Comparison of ENCODE assay signal across 11 cellular contexts in genomic region chr2:120204022-120204405, GRCh38. TPM values are rescaled to one million over a fixed set of nuclear protein-coding genes. Genes with fewer than 3 reads are reported as not detected.
A peak's percentile ranks its signal among the peaks of the same experiment; 100 is the strongest.
DNase-seq lines count a peak whose midpoint lies in the region; ATAC-seq and TF ChIP-seq lines count a peak whose summit lies in the region.
"Had no signal": no experiment of that assay in that cellular context is flagged by ENCODE, and none has a peak within 500 bp of the region (broad histone marks: within the 10 kb centered on the region; RNA-seq: fewer than 3 reads in every experiment).

No MANE protein-coding gene starts in this region.

- no peaks in the 10 kb centered on the region for H3K4me1 Mint-ChIP-seq in mesothelial cell of epicardium

- no peak overlapping the region for H3K27ac Mint-ChIP-seq in mesothelial cell of epicardium
- H3K27ac Mint-ChIP-seq: activated CD4-positive, alpha-beta memory T cell treated with anti-CD3 and anti-CD28 coated beads for 36 hours; activated naive CD4-positive, alpha-beta T cell treated with anti-CD3 and anti-CD28 coated beads for 36 hours had no signal

- WGBS in prostate gland = 76% methylated on average over 5 of the region's 5 CpGs

- no peaks in the 10 kb centered on the region for H3K36me3 ChIP-seq in lower lobe of right lung
- no peaks in the 10 kb centered on the region for H3K36me3 ChIP-seq in prostate gland

- H3K9me3 ChIP-seq in lower lobe of right lung (no peaks in the 10 kb centered on the region), prostate gland (no peaks in the 10 kb centered on the region)

- peak in 1 of 2 donors; percentile 14 for ATAC-seq in lower lobe of right lung
- ATAC-seq in GM21825 (IDR thresholded peaks at IDR 0.05; ENCODE audit: unreplicated experiment) = no peak

- H3K36me3 Mint-ChIP-seq in mesothelial cell of epicardium = no peaks in the 10 kb centered on the region
- H3K36me3 Mint-ChIP-seq: activated CD4-positive, alpha-beta memory T cell treated with anti-CD3 and anti-CD28 coated beads for 36 hours had no signal

- H3K4me1 ChIP-seq in lower lobe of right lung = peaks cover 12% of the 10 kb centered on the region
- H3K4me1 ChIP-seq in prostate gland (replicated peaks) = no peaks in the 10 kb centered on the region

- no peak overlapping the region for H3K27ac ChIP-seq in 22Rv1
- H3K27ac ChIP-seq in lower lobe of right lung = peak overlapping the region; percentile 13
- no peak overlapping the region for H3K27ac ChIP-seq in prostate gland

- H3K4me3 Mint-ChIP-seq in mesothelial cell of epicardium = no peak overlapping the region
- H3K4me3 Mint-ChIP-seq: activated CD4-positive, alpha-beta memory T cell treated with anti-CD3 and anti-CD28 coated beads for 36 hours; activated naive CD4-positive, alpha-beta T cell treated with anti-CD3 and anti-CD28 coated beads for 36 hours had no signal

- intact Hi-C loops in lower lobe of right lung (cut with DNase I) = no loop called here
- intact Hi-C loops in prostate gland (cut with DNase I) = no loop called here

- TF ChIP-seq CTCF in 22Rv1 (IDR thresholded peaks at IDR 0.05) = peak; percentile 17; the same call in 1 of the 2 replicates
- TF ChIP-seq CTCF in lower lobe of right lung (IDR thresholded peaks at IDR 0.05) = no peak
- no peak for TF ChIP-seq CTCF in mesothelial cell of epicardium (IDR thresholded peaks at IDR 0.05; ENCODE audit: unreplicated experiment)
- no peak for TF ChIP-seq CTCF in prostate gland (IDR thresholded peaks at IDR 0.05)

- H3K4me3 ChIP-seq in lower lobe of right lung (no peak overlapping the region), prostate gland (no peak overlapping the region)

- peaks cover 8% of the 10 kb centered on the region for H3K9me3 Mint-ChIP-seq in mesothelial cell of epicardium
- H3K9me3 Mint-ChIP-seq: activated CD4-positive, alpha-beta memory T cell treated with anti-CD3 and anti-CD28 coated beads for 36 hours; activated naive CD4-positive, alpha-beta T cell treated with anti-CD3 and anti-CD28 coated beads for 36 hours had no signal

- TF ChIP-seq POLR2A in prostate gland (IDR thresholded peaks at IDR 0.05) = no peak

- H3K27me3 ChIP-seq in lower lobe of right lung (ENCODE audit: low read depth) (no peaks in the 10 kb centered on the region), prostate gland (replicated peaks; ENCODE audit: insufficient read depth) (no peaks in the 10 kb centered on the region)

- H3K27me3 Mint-ChIP-seq in mesothelial cell of epicardium (ENCODE audit: low read depth) = no peaks in the 10 kb centered on the region
- H3K27me3 Mint-ChIP-seq: activated CD4-positive, alpha-beta memory T cell treated with anti-CD3 and anti-CD28 coated beads for 36 hours had no signal

- DNase-seq in ELR (ENCODE audit: low read depth) (peak; percentile 32), RPMI8226 (peak; percentile 54), lower lobe of right lung (no peak), mesothelial cell of epicardium (ENCODE audit: low spot score in 2 of 2, unreplicated experiment in 2 of 2) (no peak), NK-92 (lab: John Stamatoyannopoulos, UW; ENCODE audit: unreplicated experiment) (no peak), prostate gland (ENCODE audit: low spot score) (no peak)
- DNase-seq: activated CD4-positive, alpha-beta memory T cell treated with anti-CD3 and anti-CD28 coated beads for 36 hours; activated naive CD4-positive, alpha-beta T cell treated with anti-CD3 and anti-CD28 coated beads for 36 hours; C1 segment of cervical spinal cord had no signal

RNA-seq across cellular contexts. Expression of gene TMEM185B, which starts 19.2 kb away (rescaled TPM):
- total RNA-seq in lower lobe of right lung (22.2 TPM), mesothelial cell of epicardium (27.8 to 28.6 TPM (median 27.9 TPM) in 3 replicates), prostate gland (10 to 100 TPM; 53.7 to 72.3 TPM)

RNA-seq across cellular contexts. Expression of gene RALB, which starts 48.6 kb away (rescaled TPM):
- total RNA-seq in lower lobe of right lung (65.8 TPM), mesothelial cell of epicardium (25.1 to 25.9 TPM (median 25.3 TPM) in 3 replicates), prostate gland (100 to 1,000 TPM in 1 of 2 donors, 10 to 100 TPM in 1; 92.6 to 132 TPM)

Comparison
In these comparisons a context has a peak if more than half of its experiments do, and no peak if none do; other contexts are left out.
1. DNase-seq: peak in ELR (single experiment) and RPMI8226 (single experiment); none in lower lobe of right lung (single experiment), mesothelial cell of epicardium (0 of 2), NK-92 (single experiment) and prostate gland (single experiment).